In the genomic region with DNA sequence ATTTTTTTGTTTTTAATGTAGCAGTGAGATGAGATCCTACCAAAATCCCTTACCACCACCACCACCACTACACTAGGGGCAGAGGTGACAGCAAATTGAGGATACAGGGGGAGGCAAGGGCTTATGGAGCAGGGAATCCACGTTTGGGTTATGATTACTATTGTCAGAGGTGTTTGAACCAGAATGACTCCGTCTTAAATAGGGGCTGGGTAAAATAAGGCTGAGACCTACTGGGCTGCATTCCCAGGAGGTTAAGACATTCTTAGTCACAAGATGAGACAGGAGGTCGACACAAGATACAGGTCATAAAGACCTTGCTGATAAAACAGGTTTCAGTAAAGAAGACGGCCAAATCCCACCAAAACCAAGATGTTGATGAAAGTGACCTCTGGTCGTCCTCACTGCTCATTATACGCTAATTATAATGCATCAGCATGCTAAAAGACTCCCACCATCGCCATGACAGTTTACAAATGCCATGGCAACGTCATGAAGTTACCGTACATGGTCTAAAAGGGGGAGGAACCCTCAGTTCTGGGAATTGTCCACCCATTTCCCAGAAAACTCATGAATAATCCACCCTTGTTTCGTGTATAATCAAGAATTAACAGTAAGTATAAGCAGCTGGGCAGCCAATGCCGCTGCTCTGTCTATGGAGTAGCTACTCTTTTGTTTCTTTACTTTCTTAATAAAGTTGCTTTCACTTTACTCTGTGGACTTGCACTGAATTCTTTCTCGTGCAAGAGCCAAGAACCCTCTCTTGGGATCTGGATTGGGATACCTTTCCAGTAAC, we compare ENCODE assay signal across 22 cellular contexts. TPM values are rescaled to one million over a fixed set of nuclear protein-coding genes. Genes with fewer than 3 reads are reported as not detected.
DNase-seq lines count a peak whose midpoint lies in the region; ATAC-seq and TF ChIP-seq lines count a peak whose summit lies in the region.
"Had no signal": no experiment of that assay in that cellular context is flagged by ENCODE, and none has a peak within 500 bp of the region (broad histone marks: within the 10 kb centered on the region; RNA-seq: fewer than 3 reads in every experiment).

No MANE protein-coding gene starts in this region.

- no peak overlapping the region for H2BK12ac ChIP-seq in mesenchymal stem cell (ENCODE audit: low read length in 2 of 2)

- no peak overlapping the region for H3K4me3 Mint-ChIP-seq in WTC11
- H3K4me3 Mint-ChIP-seq: activated naive CD8-positive, alpha-beta T cell; activated T-helper 1 cell treated with anti-CD3 and anti-CD28 coated beads, Interleukin-12 subunit alpha, Interleukin-12 subunit beta, Interleukin-2, Interleukin-4 antibody, amounts not matched to agents 30 ng/mL and 10 ng/mL and 1 ng/mL, durations not matched to agents 14 hours and 24 hours and 36 hours; stimulated activated naive CD8-positive, alpha-beta T cell treated with anti-CD3 and anti-CD28 coated beads, Interleukin-15, amount 100 ng/mL, for 72 hours; T-cell had no signal

- CTCF ChIA-PET in WTC11 (lab: Charles Lee) = no interaction called here

- peak; percentile 59 for ATAC-seq in Right ventricle myocardium inferior
- no peak for ATAC-seq in WTC11
- ATAC-seq in HG03280 (IDR thresholded peaks at IDR 0.05; ENCODE audit: unreplicated experiment) = no peak
- ATAC-seq: body of pancreas; stimulated activated naive CD8-positive, alpha-beta T cell treated with anti-CD3 and anti-CD28 coated beads, Interleukin-15, amount 100 ng/mL, for 72 hours; T-cell had no signal

- H3K4me1 ChIP-seq in duodenal mucosa (ENCODE audit: control insufficient read depth in 1 of 2, insufficient read depth in 2 of 2, low read length in 2 of 2) (peaks cover 0 to 4% of the 10 kb centered on the region in 2 donors), mesenchymal stem cell (ENCODE audit: control insufficient read depth, insufficient read depth, low read depth, low read length) (no peaks in the 10 kb centered on the region)
- H3K4me1 ChIP-seq: spleen, upper lobe of left lung had no signal

- peak overlapping the region; percentile 20 to 43 for H3K4me3 ChIP-seq in duodenal mucosa (ENCODE audit: low read depth in 1 of 2, low read length in 2 of 2)
- peak overlapping the region in 1 of 2 experiments; percentile 69 for H3K4me3 ChIP-seq in mesenchymal stem cell (ENCODE audit: insufficient read depth in 1 of 2, low read depth in 1 of 2, low read length in 2 of 2)
- H3K4me3 ChIP-seq: BLaER1, body of pancreas, spleen, upper lobe of left lung had no signal

- H3K36me3 Mint-ChIP-seq in WTC11 = no peaks in the 10 kb centered on the region
- H3K36me3 Mint-ChIP-seq: activated naive CD8-positive, alpha-beta T cell; T-cell had no signal

- no peaks in the 10 kb centered on the region for H3K9me3 ChIP-seq in duodenal mucosa (ENCODE audit: control insufficient read depth in 1 of 2, low read length in 2 of 2)
- H3K9me3 ChIP-seq in mesenchymal stem cell (ENCODE audit: control insufficient read depth, low read length) = no peaks in the 10 kb centered on the region
- H3K9me3 ChIP-seq: BLaER1, body of pancreas, spleen, upper lobe of left lung had no signal

- POLR2A ChIA-PET in WTC11 (lab: Charles Lee) = no interaction called here

- H2AFZ ChIP-seq in mesenchymal stem cell (ENCODE audit: low read depth, low read length) = no peak overlapping the region

- no peak overlapping the region for H2BK15ac ChIP-seq in mesenchymal stem cell (ENCODE audit: low read depth, poor library complexity, severe bottlenecking)

- H3K9ac ChIP-seq in duodenal mucosa (ENCODE audit: low read depth in 1 of 2, low read length in 2 of 2) (no peak overlapping the region), mesenchymal stem cell (ENCODE audit: low read length) (peak overlapping the region; percentile 68)
- H3K9ac ChIP-seq: BLaER1 had no signal

- H3K36me3 ChIP-seq in duodenal mucosa (ENCODE audit: control insufficient read depth in 1 of 2, insufficient read depth in 2 of 2, low read length in 2 of 2) = no peaks in the 10 kb centered on the region
- H3K36me3 ChIP-seq in mesenchymal stem cell (ENCODE audit: control insufficient read depth in 1 of 2, insufficient read depth in 2 of 2, low read depth in 1 of 2, low read length in 2 of 2) = no peaks in the 10 kb centered on the region
- H3K36me3 ChIP-seq: BLaER1, spleen, upper lobe of left lung had no signal

- no peak overlapping the region for H2BK120ac ChIP-seq in mesenchymal stem cell (ENCODE audit: low read depth, low read length)

- intact Hi-C loops in Right ventricle myocardium inferior (cut with DNase I) = no loop called here
- intact Hi-C loops in cardiac septum (cut with DNase I) = loop anchor here (5.0 kb wide), 1 partner anchor 723 kb away; no protein-coding TSS in a partner anchor

- no peak overlapping the region for H3K27ac Mint-ChIP-seq in WTC11
- H3K27ac Mint-ChIP-seq: activated naive CD8-positive, alpha-beta T cell; activated T-helper 1 cell treated with anti-CD3 and anti-CD28 coated beads, Interleukin-12 subunit alpha, Interleukin-12 subunit beta, Interleukin-2, Interleukin-4 antibody, amounts not matched to agents 30 ng/mL and 10 ng/mL and 1 ng/mL, durations not matched to agents 14 hours and 24 hours and 36 hours; stimulated activated naive CD8-positive, alpha-beta T cell treated with anti-CD3 and anti-CD28 coated beads, Interleukin-15, amount 100 ng/mL, for 72 hours; T-cell had no signal

- TF ChIP-seq CTCF in WTC11 (IDR thresholded peaks at IDR 0.05) = no peak

- no peaks in the 10 kb centered on the region for H3K27me3 ChIP-seq in duodenal mucosa (ENCODE audit: control insufficient read depth in 1 of 2, insufficient read depth in 2 of 2, low read length in 2 of 2)
- peaks cover 3 to 5% of the 10 kb centered on the region in 2 experiments for H3K27me3 ChIP-seq in mesenchymal stem cell (ENCODE audit: control insufficient read depth in 1 of 2, insufficient read depth in 1 of 2, low read length in 2 of 2)
- H3K27me3 ChIP-seq: BLaER1, body of pancreas, upper lobe of left lung had no signal

- H3K4ac ChIP-seq in mesenchymal stem cell (ENCODE audit: low read depth in 1 of 2, low read length in 2 of 2) = no peak overlapping the region

- no peak overlapping the region for H3K14ac ChIP-seq in mesenchymal stem cell (ENCODE audit: low read length in 2 of 2)

- no peaks in the 10 kb centered on the region for H3K79me1 ChIP-seq in mesenchymal stem cell (replicated peaks; ENCODE audit: low read length, poor library complexity, severe bottlenecking)

- H3K23ac ChIP-seq in mesenchymal stem cell (ENCODE audit: low read length in 2 of 2) = no peak overlapping the region

- WGBS in mesenchymal stem cell = 69% methylated on average over 12 of the region's 12 CpGs

- H2AK5ac ChIP-seq in mesenchymal stem cell (ENCODE audit: low read length, severe bottlenecking) = no peak overlapping the region

- H4K91ac ChIP-seq in mesenchymal stem cell (ENCODE audit: low read length) = no peak overlapping the region

- no peak overlapping the region for H3K18ac ChIP-seq in mesenchymal stem cell (ENCODE audit: low read depth in 1 of 2, low read length in 2 of 2)

- no peak for DNase-seq in Right ventricle myocardium inferior (ENCODE audit: missing footprints)
- DNase-seq in cardiac septum (ENCODE audit: low spot score) = no peak
- no peak for DNase-seq in mesenchymal stem cell
- no peak for DNase-seq in WTC11 (ENCODE audit: low spot score)
- no peak for DNase-seq in iPS-NIHi7 (ENCODE audit: extremely low spot score)
- DNase-seq in DMS153 treated with DMSO at 0.1 percent for 48 hours (lab: John Stamatoyannopoulos, UW; ENCODE audit: unreplicated experiment) = no peak
- DNase-seq: activated CD4-positive, alpha-beta T cell treated with anti-CD3 and anti-CD28 coated beads for 4 hours; body of pancreas; Calu3; kidney glomerular epithelial cell; NCI-H1417; NCI-H524 treated with DMSO at 0.1 percent for 48 hours; spleen; stimulated activated CD4-positive, alpha-beta T cell treated with anti-CD3 and anti-CD28 coated beads, Interleukin-4, amount 100 ng/mL, for 4 hours; stimulated activated naive CD8-positive, alpha-beta T cell treated with anti-CD3 and anti-CD28 coated beads, Interleukin-15, amount 100 ng/mL, for 72 hours; T-cell; upper lobe of left lung had no signal

- H3K9me3 Mint-ChIP-seq in WTC11 = no peaks in the 10 kb centered on the region
- H3K9me3 Mint-ChIP-seq: activated T-helper 1 cell treated with anti-CD3 and anti-CD28 coated beads, Interleukin-12 subunit alpha, Interleukin-12 subunit beta, Interleukin-2, Interleukin-4 antibody, amounts not matched to agents 30 ng/mL and 10 ng/mL and 1 ng/mL, durations not matched to agents 14 hours and 24 hours and 36 hours; stimulated activated naive CD8-positive, alpha-beta T cell treated with anti-CD3 and anti-CD28 coated beads, Interleukin-15, amount 100 ng/mL, for 72 hours; T-cell had no signal

- no peak overlapping the region for H3K27ac ChIP-seq in duodenal mucosa (ENCODE audit: low read depth, low read length)
- no peak overlapping the region for H3K27ac ChIP-seq in mesenchymal stem cell (ENCODE audit: low read length, poor library complexity, severe bottlenecking)
- H3K27ac ChIP-seq: BLaER1, body of pancreas, spleen, upper lobe of left lung had no signal

- no peak overlapping the region for H4K8ac ChIP-seq in mesenchymal stem cell (ENCODE audit: low read length)

- H3K4me2 ChIP-seq in mesenchymal stem cell (ENCODE audit: low read length, poor library complexity, severe bottlenecking) = no peak overlapping the region

- H2BK5ac ChIP-seq in mesenchymal stem cell (ENCODE audit: low read depth, low read length, poor library complexity, severe bottlenecking) = no peak overlapping the region

- no peaks in the 10 kb centered on the region; the same call in none of the 2 replicates for H3K27me3 Mint-ChIP-seq in WTC11 (ENCODE audit: low read depth)

- peaks cover 14% of the 10 kb centered on the region for H3K4me1 Mint-ChIP-seq in WTC11
- H3K4me1 Mint-ChIP-seq: stimulated activated naive CD8-positive, alpha-beta T cell treated with anti-CD3 and anti-CD28 coated beads, Interleukin-15, amount 100 ng/mL, for 72 hours; T-cell had no signal

TF ChIP-seq in WTC11, 78 proteins besides CTCF, POLR2A, EP300 and RAD21 (continues in another document):
- TF ChIP-seq, protein P1, sequence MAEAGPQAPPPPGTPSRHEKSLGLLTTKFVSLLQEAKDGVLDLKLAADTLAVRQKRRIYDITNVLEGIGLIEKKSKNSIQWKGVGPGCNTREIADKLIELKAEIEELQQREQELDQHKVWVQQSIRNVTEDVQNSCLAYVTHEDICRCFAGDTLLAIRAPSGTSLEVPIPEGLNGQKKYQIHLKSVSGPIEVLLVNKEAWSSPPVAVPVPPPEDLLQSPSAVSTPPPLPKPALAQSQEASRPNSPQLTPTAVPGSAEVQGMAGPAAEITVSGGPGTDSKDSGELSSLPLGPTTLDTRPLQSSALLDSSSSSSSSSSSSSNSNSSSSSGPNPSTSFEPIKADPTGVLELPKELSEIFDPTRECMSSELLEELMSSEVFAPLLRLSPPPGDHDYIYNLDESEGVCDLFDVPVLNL (CRISPR knock-in tag; IDR thresholded peaks at IDR 0.05; ENCODE audit: borderline replicate concordance, low read depth) = no peak
- TF ChIP-seq ATF1 (CRISPR knock-in tag; IDR thresholded peaks at IDR 0.05) = no peak
- TF ChIP-seq ZNF396 (CRISPR knock-in tag; IDR thresholded peaks at IDR 0.05; ENCODE audit: borderline replicate concordance) = no peak

RNA-seq across cellular contexts. Expression of gene CRY1, which starts 16.6 kb away (rescaled TPM):
- total RNA-seq in Right ventricle myocardium inferior (7.4 TPM), cardiac septum (12.0 TPM), WTC11 (2021) (23.1 to 25.5 TPM (median 24.8 TPM) in 3 replicates)
- polyA plus RNA-seq in mesenchymal stem cell (2013, experiment 1 of 2) = 13.6 TPM
- 13.8 TPM for polyA plus RNA-seq in mesenchymal stem cell (2013, experiment 2 of 2)
